In the genomic region with DNA sequence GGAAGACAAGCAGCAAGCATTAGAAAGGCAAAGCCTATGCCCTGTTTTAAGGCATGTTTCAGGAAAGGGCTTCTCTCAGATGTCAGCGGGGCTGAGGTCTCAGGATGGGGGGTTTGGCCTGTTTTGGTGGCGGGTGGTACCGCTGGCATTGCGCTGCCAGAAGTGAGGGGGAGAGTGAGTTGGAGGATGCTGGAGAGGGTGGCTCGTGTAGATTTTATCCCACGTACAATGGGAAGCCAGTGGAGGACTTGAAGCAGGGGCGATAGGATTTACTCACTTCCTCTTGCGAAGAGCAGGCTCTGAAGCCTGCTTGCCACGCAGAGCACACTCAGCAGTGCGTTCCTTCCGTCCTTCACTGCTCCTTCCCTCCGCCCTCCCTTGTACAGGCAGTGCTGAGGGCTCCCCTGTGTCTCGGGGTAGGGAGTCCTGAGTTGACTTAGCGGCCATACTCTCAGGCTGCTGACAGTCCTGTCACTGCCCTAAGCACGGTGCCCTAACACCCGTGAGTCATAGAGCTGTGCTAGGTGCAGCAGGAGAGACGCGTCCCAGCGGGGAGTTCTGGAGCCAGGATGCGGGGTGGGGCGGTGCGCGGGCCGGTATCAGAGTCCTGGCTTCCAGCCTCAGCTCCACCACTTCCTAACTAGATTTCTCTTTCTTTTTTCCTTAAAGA, we compare ENCODE assay signal across 7 cellular contexts.
DNase-seq lines count a peak whose midpoint lies in the region; ATAC-seq and TF ChIP-seq lines count a peak whose summit lies in the region.

No MANE protein-coding gene starts in this region.

- no peak for TF ChIP-seq CTCF in KMS-11 (conservative IDR thresholded peaks at IDR 0.05; ENCODE audit: low read depth, low read length)

- H3K9me3 Mint-ChIP-seq in activated naive CD4-positive, alpha-beta T cell treated with anti-CD3 and anti-CD28 coated beads, Interleukin-2, amount 50 U/mL, for 24 hours: no peaks in the 10 kb centered on the region

- H3K36me3 ChIP-seq in KMS-11 (ENCODE audit: insufficient read depth): no peaks in the 10 kb centered on the region

- intact Hi-C loops in left ventricle myocardium superior (cut with micrococcal nuclease) (loop anchor here (10.0 kb wide), 1 partner anchor 175 kb away; no protein-coding TSS in a partner anchor), sciatic nerve (cut with DNase I) (no loop called here)

- no peak overlapping the region for H3K27ac ChIP-seq in KMS-11

- ATAC-seq in GM19452 (IDR thresholded peaks at IDR 0.05; ENCODE audit: unreplicated experiment) (peak; percentile 79), left ventricle myocardium superior (peak; percentile 45), sciatic nerve (peak; percentile 67), HG03280 (IDR thresholded peaks at IDR 0.05; ENCODE audit: unreplicated experiment) (no peak)

- H3K4me1 ChIP-seq in KMS-11 (ENCODE audit: low read depth, poor library complexity, severe bottlenecking): peaks cover 79% of the 10 kb centered on the region

- no peaks in the 10 kb centered on the region for H3K36me3 Mint-ChIP-seq in activated naive CD4-positive, alpha-beta T cell treated with anti-CD3 and anti-CD28 coated beads, Interleukin-2, amount 50 U/mL, for 24 hours

- H3K4me3 ChIP-seq in KMS-11 (IDR thresholded peaks at IDR 0.05; ENCODE audit: insufficient read depth, low read depth, low read length): no peak overlapping the region

- no peaks in the 10 kb centered on the region for H3K27me3 Mint-ChIP-seq in activated naive CD4-positive, alpha-beta T cell treated with anti-CD3 and anti-CD28 coated beads, Interleukin-2, amount 50 U/mL, for 24 hours

- no peak overlapping the region for H2AFZ ChIP-seq in KMS-11 (ENCODE audit: low read depth)

- H4K20me1 ChIP-seq in KMS-11 (ENCODE audit: insufficient read depth): no peaks in the 10 kb centered on the region

- DNase-seq in left ventricle myocardium superior (peak; percentile 52), sciatic nerve (ENCODE audit: low spot score) (peak; percentile 58), epidermal melanocyte (ENCODE audit: insufficient read length, low spot score) (no peak)

- H3K9ac ChIP-seq in KMS-11: no peak overlapping the region

- peaks cover 50% of the 10 kb centered on the region for H3K4me1 Mint-ChIP-seq in activated naive CD4-positive, alpha-beta T cell treated with anti-CD3 and anti-CD28 coated beads, Interleukin-2, amount 50 U/mL, for 24 hours

- H3K79me2 ChIP-seq in KMS-11 (ENCODE audit: insufficient read depth, low read depth): no peaks in the 10 kb centered on the region

- H3K27ac Mint-ChIP-seq in activated naive CD4-positive, alpha-beta T cell treated with anti-CD3 and anti-CD28 coated beads, Interleukin-2, amount 50 U/mL, for 24 hours: peak overlapping the region; percentile 97

- H3K27me3 ChIP-seq in KMS-11 (ENCODE audit: insufficient read depth, low read depth): no peaks in the 10 kb centered on the region

- H3K4me3 Mint-ChIP-seq in activated naive CD4-positive, alpha-beta T cell treated with anti-CD3 and anti-CD28 coated beads, Interleukin-2, amount 50 U/mL, for 24 hours: peak overlapping the region; percentile 92

- H3K4me2 ChIP-seq in KMS-11: 0 out of 2 replicates have a peak overlapping the region, but pooled peaks have one; percentile 71
